ENCODE assay signal across 35 cellular contexts in genomic region chr5:180358694-180359093, GRCh38.
"Had no signal": no experiment of that assay in that cellular context is flagged by ENCODE, and none has a peak within 500 bp of the region (broad histone marks: within the 10 kb centered on the region; RNA-seq: fewer than 3 reads in every experiment).

No MANE protein-coding gene starts in this region.

- H3K9ac ChIP-seq: KMS-11 had no signal

- H3K4me2 ChIP-seq: KMS-11 had no signal

- H3K27ac ChIP-seq: KMS-11 had no signal

- H3K36me3 ChIP-seq: MG63 had no signal

- H3K9me3 ChIP-seq: MG63 had no signal

- H3K4me3 ChIP-seq: MG63 had no signal

- DNase-seq: Karpas-422, Kasumi-1, KG1, MG63, MM.1S, MV-4-11, NCI-H1048, NCI-H1092, NCI-H1092 treated with DMSO at 0.1 percent for 48 hours, NCI-H1105, NCI-H1105 treated with DMSO at 0.1 percent for 48 hours, NCI-H1417, NCI-H1417 treated with DMSO at 0.1 percent for 48 hours, NCI-H1436, NCI-H1436 treated with DMSO at 0.1 percent for 48 hours, NCI-H146, NCI-H1694, NCI-H1694 treated with DMSO at 0.1 percent for 48 hours, NCI-H187, NCI-H187 treated with DMSO at 0.1 percent for 48 hours, NCI-H1930, NCI-H2029, NCI-H2029 treated with DMSO at 0.1 percent for 48 hours, NCI-H2081, NCI-H2081 treated with DMSO at 0.1 percent for 48 hours, NCI-H2107, NCI-H2171, NCI-H2171 treated with DMSO at 0.1 percent for 48 hours, NCI-H2227 treated with DMSO at 0.1 percent for 48 hours, NCI-H226, NCI-H345, NCI-H446, NCI-H446 treated with DMSO at 0.1 percent for 48 hours, NCI-H510A had no signal
